In genomic region chr1:9425859-9426258, GRCh38 we compare ENCODE assay signal across 9 cellular contexts.
DNase-seq lines count a peak whose midpoint lies in the region; ATAC-seq and TF ChIP-seq lines count a peak whose summit lies in the region.
"Had no signal": no experiment of that assay in that cellular context is flagged by ENCODE, and none has a peak within 500 bp of the region (broad histone marks: within the 10 kb centered on the region; RNA-seq: fewer than 3 reads in every experiment).

No MANE protein-coding gene starts in this region.

- H3K36me3 ChIP-seq in upper lobe of right lung, result no peaks in the 10 kb centered on the region
- H3K36me3 ChIP-seq: neutrophil had no signal

- no peak overlapping the region for H3K4me3 ChIP-seq in coronary artery
- no peak overlapping the region for H3K4me3 ChIP-seq in upper lobe of right lung

- peak; percentile 80 for DNase-seq in NAMALWA (ENCODE audit: low spot score)
- peak; percentile 37 for DNase-seq in midbrain (lab: John Stamatoyannopoulos, UW)
- DNase-seq in coronary artery (ENCODE audit: low spot score), result no peak
- DNase-seq in upper lobe of right lung, result no peak
- DNase-seq in AG08396 (ENCODE audit: low spot score), result no peak
- DNase-seq: foreskin melanocyte had no signal

- ATAC-seq in GM18873 (IDR thresholded peaks at IDR 0.05; ENCODE audit: low FRiP score, unreplicated experiment), result peak; percentile 13
- ATAC-seq in HG02642 (IDR thresholded peaks at IDR 0.05; ENCODE audit: poor library complexity, unreplicated experiment), result peak; percentile 10
- no peak for ATAC-seq in upper lobe of right lung

- H3K27me3 ChIP-seq in upper lobe of right lung, result no peaks in the 10 kb centered on the region

- no peaks in the 10 kb centered on the region for H3K9me3 ChIP-seq in upper lobe of right lung
- H3K9me3 ChIP-seq: neutrophil had no signal

- intact Hi-C loops in upper lobe of right lung (cut with DNase I), result no loop called here

- H3K27ac ChIP-seq in coronary artery (no peak overlapping the region), upper lobe of right lung (no peak overlapping the region)
- H3K27ac ChIP-seq: neutrophil had no signal

- no peak for TF ChIP-seq CTCF in coronary artery (IDR thresholded peaks at IDR 0.05)
- TF ChIP-seq CTCF in upper lobe of right lung (IDR thresholded peaks at IDR 0.05), result no peak

- peaks cover 14% of the 10 kb centered on the region for H3K4me1 ChIP-seq in upper lobe of right lung

Comparison
In these comparisons a context has a peak if more than half of its experiments do, and no peak if none do; other contexts are left out.
1. DNase-seq: peak in NAMALWA (single experiment) and midbrain (single experiment); none in coronary artery (single experiment), upper lobe of right lung (single experiment) and AG08396 (single experiment).